Comparison of ENCODE assay signal across 6 cellular contexts in the genomic region with DNA sequence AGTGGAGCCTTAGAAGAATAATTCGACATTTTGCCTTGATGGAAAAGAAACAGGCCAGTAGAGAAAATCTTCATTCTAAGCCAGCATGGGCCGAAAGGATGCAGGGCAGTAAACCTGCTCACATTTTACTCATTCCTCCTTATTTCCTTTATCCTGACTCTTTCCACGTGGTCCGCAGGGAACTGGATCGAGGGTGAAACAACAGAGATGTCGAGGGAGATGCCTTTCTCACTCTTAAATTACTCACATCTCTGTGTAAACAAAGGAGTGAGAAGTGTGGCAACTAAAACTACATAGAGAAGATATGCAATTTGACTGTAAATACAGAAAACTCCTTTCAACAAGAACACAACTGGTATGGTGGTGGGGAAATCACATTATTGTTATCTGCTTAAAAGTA.
DNase-seq lines count a peak whose midpoint lies in the region; ATAC-seq, FAIRE-seq and TF ChIP-seq lines count a peak whose summit lies in the region.
"Not testable (repeated sequence)": the region's sequence is repeated elsewhere in the genome, so short reads cannot be mapped to it uniquely, and the experiment has no call there.

No MANE protein-coding gene starts in this region.

- not testable (repeated sequence) for H3K36me3 ChIP-seq in GM23338 (ENCODE audit: insufficient read depth); Panc1 (ENCODE audit: control insufficient read depth, insufficient read depth, low read length); H1 (ENCODE audit: control insufficient read depth in 2 of 4, insufficient read depth in 4 of 4, low read length in 3 of 4)

- not testable (repeated sequence) for H3K9me2 ChIP-seq in GM23338 (ENCODE audit: insufficient read depth)

- DNase-seq in GM23338 (ENCODE audit: low spot score) = peak; percentile 17
- DNase-seq in Panc1 (ENCODE audit: low read depth, low spot score); H1 (ENCODE audit: low read depth in 1 of 2, low spot score in 2 of 2); nephron progenitor cell: not testable (repeated sequence)
- peak; percentile 9 for DNase-seq in amniotic epithelial cell (ENCODE audit: low read depth)
- peak; percentile 1 for DNase-seq in fibroblast of mammary gland (ENCODE audit: low read depth)

- H2BK5ac ChIP-seq in H1 (ENCODE audit: low read depth, low read length) = not testable (repeated sequence)

- not testable (repeated sequence) for H4K5ac ChIP-seq in H1 (ENCODE audit: insufficient read length, low read depth, low read length)

- not testable (repeated sequence) for H3K79me2 ChIP-seq in GM23338 (replicated peaks; ENCODE audit: insufficient read depth); H1 (ENCODE audit: control insufficient read depth in 1 of 2, insufficient read depth in 2 of 2, low read length in 2 of 2)

- POLR2A ChIA-PET in Panc1 (lab: Charles Lee); H1 (lab: Charles Lee; ENCODE audit: partially characterized antibody): not testable (repeated sequence)

- H3K56ac ChIP-seq in H1 (replicated peaks; ENCODE audit: insufficient read length, low read depth, low read length) = not testable (repeated sequence)

- not testable (repeated sequence) for H3K9me3 Mint-ChIP-seq in GM23338, nephron progenitor cell

- not testable (repeated sequence) for H3K4me1 Mint-ChIP-seq in GM23338
- H3K4me1 Mint-ChIP-seq in nephron progenitor cell = peaks cover 11% of the 10 kb centered on the region

- not testable (repeated sequence) for BruUV-seq in Panc1 (replicated peaks; lab: Mats Ljungman, UMichigan)

- not testable (repeated sequence) for H3K27me3 Mint-ChIP-seq in GM23338 (ENCODE audit: insufficient read depth, low read depth, poor library complexity); nephron progenitor cell (ENCODE audit: low read depth, poor library complexity)

- H2AK5ac ChIP-seq in H1 (ENCODE audit: low read depth, low read length) = not testable (repeated sequence)

- in situ Hi-C loops in Panc1 (cut with HindIII; ENCODE audit: low pct_unique_long_range_greater_than_20kb, low sequenced_read_pairs) = not testable (repeated sequence)

- not testable (repeated sequence) for H3K79me1 ChIP-seq in H1 (ENCODE audit: low read depth, low read length)

- H3F3A ChIP-seq in GM23338 (replicated peaks; ENCODE audit: low read depth) = not testable (repeated sequence)

- intact Hi-C loops in Panc1 (cut with micrococcal nuclease; ENCODE audit: unreplicated experiment) = not testable (repeated sequence)

- H3K27me3 ChIP-seq in GM23338 (ENCODE audit: insufficient read depth); Panc1 (ENCODE audit: control insufficient read depth, insufficient read depth, low read length); H1 (replicated peaks in 1 of 4; ENCODE audit: control insufficient read depth in 3 of 4, extremely low read depth in 1 of 4, insufficient read depth in 3 of 4, low read length in 3 of 4): not testable (repeated sequence)

- H2AFZ ChIP-seq in GM23338 (0 out of 2 replicates have a peak overlapping the region, but pooled peaks have one; percentile 43), H1 (ENCODE audit: low read length) (peak overlapping the region; percentile 92)

- not testable (repeated sequence) for H3K4me3 Mint-ChIP-seq in GM23338, nephron progenitor cell

- not testable (repeated sequence) for H4K91ac ChIP-seq in H1 (replicated peaks; ENCODE audit: insufficient read length, low read length)

- not testable (repeated sequence) for H3K9me3 ChIP-seq in Panc1 (ENCODE audit: control insufficient read depth, insufficient read depth, low read depth, low read length); H1 (ENCODE audit: insufficient read depth in 2 of 2, low read depth in 1 of 2, low read length in 1 of 2)

- not testable (repeated sequence) for H4K20me1 ChIP-seq in GM23338 (replicated peaks; ENCODE audit: insufficient read depth); H1 (replicated peaks in 1 of 2; ENCODE audit: control insufficient read depth in 1 of 2, insufficient read depth in 2 of 2, low read length in 2 of 2)

- H3K23me2 ChIP-seq in H1 (ENCODE audit: low read depth, low read length) = not testable (repeated sequence)

- not testable (repeated sequence) for H3K27ac Mint-ChIP-seq in GM23338
- peak overlapping the region; percentile 19 for H3K27ac Mint-ChIP-seq in nephron progenitor cell

- 83% methylated on average over 6 of the region's 6 CpGs; no CpG with 5 or more reads in 1 of the 2 experiments for WGBS in H1 (ENCODE audit: extremely low coverage in 1 of 2, insufficient coverage in 1 of 2, insufficient read length in 1 of 2, insufficient replicate concordance in 2 of 2, low coverage in 1 of 2, low lambda C conversion rate in 2 of 2, missing lambda C conversion rate in 1 of 2), 2 experiments

- not testable (repeated sequence) for H2BK15ac ChIP-seq in H1 (ENCODE audit: low read length)

- not testable (repeated sequence) for H3K4me2 ChIP-seq in GM23338; H1 (ENCODE audit: insufficient read depth in 1 of 2, low read depth in 2 of 2, low read length in 2 of 2)

- H3K23ac ChIP-seq in H1 (ENCODE audit: insufficient read length) = not testable (repeated sequence)

- not testable (repeated sequence) for TF ChIP-seq RAD21 in H1 (IDR thresholded peaks at IDR 0.05 in 1 of 2, conservative IDR thresholded peaks at IDR 0.05 in 1 of 2; ENCODE audit: low read depth in 2 of 2, low read length in 2 of 2)

- TF ChIP-seq EP300 in H1 (IDR thresholded peaks at IDR 0.05; ENCODE audit: borderline replicate concordance in 1 of 2, low read depth in 2 of 2, low read length in 2 of 2) = not testable (repeated sequence)

- not testable (repeated sequence) for H2BK12ac ChIP-seq in H1 (ENCODE audit: low read depth, low read length)

- not testable (repeated sequence) for TF ChIP-seq CTCF in GM23338 (conservative IDR thresholded peaks at IDR 0.05; ENCODE audit: low read depth in 2 of 2); Panc1 (IDR thresholded peaks at IDR 0.05); H1 (IDR thresholded peaks at IDR 0.05; ENCODE audit: control extremely low read depth in 1 of 3, insufficient read depth in 1 of 3, low read depth in 1 of 3, low read length in 3 of 3); fibroblast of mammary gland (conservative IDR thresholded peaks at IDR 0.05; ENCODE audit: control insufficient read depth, insufficient read depth, low read depth, low read length); nephron progenitor cell (IDR thresholded peaks at IDR 0.05)

- H2BK20ac ChIP-seq in H1 (ENCODE audit: low read length) = not testable (repeated sequence)

- not testable (repeated sequence) for H3K4me1 ChIP-seq in GM23338 (ENCODE audit: insufficient read depth); Panc1 (ENCODE audit: control insufficient read depth, insufficient read depth, low read length); H1 (replicated peaks in 1 of 4; ENCODE audit: control insufficient read depth in 3 of 4, insufficient read depth in 4 of 4, low read length in 3 of 4)

- not testable (repeated sequence) for TF ChIP-seq POLR2A in H1 (IDR thresholded peaks at IDR 0.05; ENCODE audit: control extremely low read depth in 1 of 2, low read depth in 2 of 2, low read length in 2 of 2)

- not testable (repeated sequence) for H3K27ac ChIP-seq in GM23338 (ENCODE audit: low read depth); Panc1 (ENCODE audit: low read length); H1 (ENCODE audit: low read depth, low read length)

- H3K18ac ChIP-seq in H1 (ENCODE audit: extremely low read depth, low read length) = not testable (repeated sequence)

- not testable (repeated sequence) for H4K8ac ChIP-seq in H1 (ENCODE audit: extremely low read depth, insufficient read depth, low read length)

- not testable (repeated sequence) for H3K4ac ChIP-seq in H1 (replicated peaks; ENCODE audit: insufficient read length, low read depth, low read length)

- not testable (repeated sequence) for H3K36me3 Mint-ChIP-seq in GM23338 (ENCODE audit: low read depth); nephron progenitor cell (ENCODE audit: low read depth)

- ATAC-seq in GM23338 (peak; percentile 38), Panc1 (peak; percentile 70)

- not testable (repeated sequence) for H3K9ac ChIP-seq in H1 (replicated peaks in 1 of 4; ENCODE audit: extremely low read depth in 1 of 4, low read depth in 3 of 4, low read length in 3 of 4)

- CTCF ChIA-PET in Panc1 (lab: Charles Lee); H1 (lab: Charles Lee; ENCODE audit: partially characterized antibody): not testable (repeated sequence)

- FAIRE-seq in H1 (lab: Jason Lieb, UNC) = not testable (repeated sequence)

- not testable (repeated sequence) for H2BK120ac ChIP-seq in H1 (replicated peaks; ENCODE audit: low read depth, low read length)

- H3K4me3 ChIP-seq in GM23338; Panc1 (ENCODE audit: low read depth in 2 of 2, low read length in 2 of 2); H1 (ENCODE audit: extremely low read depth in 1 of 4, insufficient read depth in 2 of 4, low read depth in 3 of 4, low read length in 4 of 4); fibroblast of mammary gland (ENCODE audit: control insufficient read depth, low read depth, low read length): not testable (repeated sequence)

- not testable (repeated sequence) for H3K14ac ChIP-seq in H1 (ENCODE audit: insufficient read length)
